ENCODE assay signal across 13 cellular contexts in the genomic region with DNA sequence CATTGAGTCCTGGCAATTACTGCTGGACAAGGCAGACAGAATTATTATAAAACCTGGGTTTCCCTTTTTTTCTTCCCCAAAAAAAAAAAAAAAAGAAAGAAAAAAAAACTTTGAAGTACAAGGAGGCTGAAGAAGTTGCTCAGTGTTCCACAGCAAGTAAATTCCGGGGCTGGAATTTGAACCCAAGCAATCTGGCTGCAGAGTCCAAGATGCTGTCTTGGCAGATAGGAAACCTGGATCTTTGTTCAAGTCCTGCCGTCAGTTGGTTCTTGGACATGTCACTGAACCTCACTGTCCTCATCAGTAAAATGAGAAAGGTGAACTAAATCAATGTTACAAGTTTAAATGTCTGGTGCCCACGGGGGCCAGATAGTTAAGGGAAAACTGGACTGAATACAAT. TPM values are rescaled to one million over a fixed set of nuclear protein-coding genes. Genes with fewer than 3 reads are reported as not detected.
A peak's percentile ranks its signal among the peaks of the same experiment; 100 is the strongest.
DNase-seq lines count a peak whose midpoint lies in the region; ATAC-seq and TF ChIP-seq lines count a peak whose summit lies in the region.
"Had no signal": no experiment of that assay in that cellular context is flagged by ENCODE, and none has a peak within 500 bp of the region (broad histone marks: within the 10 kb centered on the region; RNA-seq: fewer than 3 reads in every experiment).

No MANE protein-coding gene starts in this region.

- peak overlapping the region; percentile 22 for H3K27ac Mint-ChIP-seq in T-helper 2 cell treated with Interferon-gamma antibody and Interleukin-4, amounts not matched to agents 5 μg/mL and 100 μg/mL, for 36 hours
- H3K27ac Mint-ChIP-seq in T-cell (peak overlapping the region; percentile 79 to 89), immature natural killer cell (peak overlapping the region in 4 of 6 donors; percentile 22 to 87 (median 66))

- 55 to 70% (median 60%) methylated on average over 3 of the region's 3 CpGs for WGBS in stomach, 5 donors

- no peak for DNase-seq in T-helper 2 cell treated with Interferon-gamma antibody and Interleukin-4, amounts not matched to agents 5 μg/mL and 100 μg/mL, for 36 hours (ENCODE audit: low spot score)
- DNase-seq in T-helper 2 cell (no peak), T-cell (no peak), immature natural killer cell (no peak), stomach (no peak), GM13977 (ENCODE audit: low spot score) (no peak), cortex of kidney (lab: John Stamatoyannopoulos, UW) (no peak)
- DNase-seq: activated T-cell treated with anti-CD3 and anti-CD28 coated beads, Interleukin-2, amount 50 U/mL, for 4 hours; GOT3; mucosa of descending colon; OCI-M1 had no signal

- intact Hi-C loops in stomach (cut with DNase I; ENCODE audit: low total_unique reads), result no loop called here

- ATAC-seq in T-cell (replicated peaks in 1 of 4) (no peak), GM19351 (IDR thresholded peaks at IDR 0.05; ENCODE audit: unreplicated experiment) (no peak)
- ATAC-seq: A549, mucosa of descending colon had no signal

- no peak overlapping the region for H3K4me3 ChIP-seq in stomach
- H3K4me3 ChIP-seq: A549, mucosa of descending colon had no signal

- no peak for TF ChIP-seq POLR2A in stomach (IDR thresholded peaks at IDR 0.05)

- H3K27me3 ChIP-seq in stomach, result no peaks in the 10 kb centered on the region

- H3K9me3 ChIP-seq in stomach, result no peaks in the 10 kb centered on the region
- H3K9me3 ChIP-seq: mucosa of descending colon had no signal

- H3K27ac ChIP-seq in stomach, result peak overlapping the region in 4 of 5 donors; percentile 45 to 88 (median 70)
- H3K27ac ChIP-seq: A549 had no signal

- in situ Hi-C loops in GM13977 (cut with MboI; ENCODE audit: low pct_unique_long_range_greater_than_20kb, low sequenced_read_pairs, unreplicated experiment), result no loop called here

- TF ChIP-seq EP300 in stomach (IDR thresholded peaks at IDR 0.05), result no peak

- peaks cover 35 to 70% (median 57%) of the 10 kb centered on the region in 4 donors for H3K4me1 ChIP-seq in stomach

- peaks cover 71% of the 10 kb centered on the region for H3K4me1 Mint-ChIP-seq in T-helper 2 cell treated with Interferon-gamma antibody and Interleukin-4, amounts not matched to agents 5 μg/mL and 100 μg/mL, for 36 hours (ENCODE audit: low read depth)
- H3K4me1 Mint-ChIP-seq in T-cell (peaks cover 62 to 83% (median 83%) of the 10 kb centered on the region in 3 donors), immature natural killer cell (peaks cover 76 to 88% of the 10 kb centered on the region in 2 donors)

- peaks cover 0 to 4% (median 1%) of the 10 kb centered on the region in 4 donors for H3K36me3 ChIP-seq in stomach

- TF ChIP-seq CTCF in stomach (IDR thresholded peaks at IDR 0.05), result no peak
- TF ChIP-seq CTCF in GM13977 (IDR thresholded peaks at IDR 0.05; ENCODE audit: extremely low read depth, insufficient read depth, missing control alignments), result no peak

- H3K4me3 Mint-ChIP-seq in T-helper 2 cell treated with Interferon-gamma antibody and Interleukin-4, amounts not matched to agents 5 μg/mL and 100 μg/mL, for 36 hours, result no peak overlapping the region
- H3K4me3 Mint-ChIP-seq in T-cell (no peak overlapping the region), immature natural killer cell (peak overlapping the region in 2 of 5 donors; percentile 30 to 45)

- H3K9me3 Mint-ChIP-seq in T-helper 2 cell treated with Interferon-gamma antibody and Interleukin-4, amounts not matched to agents 5 μg/mL and 100 μg/mL, for 36 hours, result peaks cover 5% of the 10 kb centered on the region
- H3K9me3 Mint-ChIP-seq in T-cell (no peaks in the 10 kb centered on the region), immature natural killer cell (no peaks in the 10 kb centered on the region)
- H3K9me3 Mint-ChIP-seq: activated T-cell treated with anti-CD3 and anti-CD28 coated beads, Interleukin-2, amount 50 U/mL, for 4 hours had no signal

- peaks cover 56% of the 10 kb centered on the region for H3K36me3 Mint-ChIP-seq in T-helper 2 cell treated with Interferon-gamma antibody and Interleukin-4, amounts not matched to agents 5 μg/mL and 100 μg/mL, for 36 hours (ENCODE audit: low read depth)
- H3K36me3 Mint-ChIP-seq in T-cell (peaks cover 23% of the 10 kb centered on the region), immature natural killer cell (peaks cover 8 to 11% (median 8%) of the 10 kb centered on the region in 3 donors)

- POLR2A ChIA-PET in T-cell (lab: Charles Lee), result no interaction called here

- CTCF ChIA-PET in T-cell (lab: Charles Lee), result interaction anchor here in 1 of 2 donors (1.1 kb wide), 1 partner anchor 16 kb away, joined by 3 read pairs; no protein-coding TSS in a partner anchor

- no peaks in the 10 kb centered on the region for H3K27me3 Mint-ChIP-seq in T-helper 2 cell treated with Interferon-gamma antibody and Interleukin-4, amounts not matched to agents 5 μg/mL and 100 μg/mL, for 36 hours (ENCODE audit: low read depth)
- H3K27me3 Mint-ChIP-seq in T-cell (no peaks in the 10 kb centered on the region), immature natural killer cell (ENCODE audit: low read depth in 3 of 3) (peaks cover 1 to 3% (median 2%) of the 10 kb centered on the region in 3 donors)

RNA-seq across cellular contexts. Expression of a gene that starts 35.3 kb away (rescaled TPM):
- total RNA-seq in T-cell (10 to 100 TPM; 34.0 to 75.5 (median 42.5) TPM), stomach (10 to 100 TPM in 4 of 5 donors, 1 to 10 TPM in 1; 8.7 to 64.2 (median 21.9) TPM)
- polyA plus RNA-seq in immature natural killer cell (10 to 100 TPM; 12.2 to 35.3 (median 22.1) TPM), stomach (1 to 10 TPM; 5.4 to 8.2 (median 5.9) TPM)

Comparison
In these comparisons a context has a peak if more than half of its experiments do, and no peak if none do; other contexts are left out.
1. H3K27ac Mint-ChIP-seq: peak in every context shown above with its lines; median percentile 84 in T-cell; 66 in immature natural killer cell; 22 in T-helper 2 cell treated with Interferon-gamma antibody and Interleukin-4, amounts not matched to agents 5 μg/mL and 100 μg/mL, for 36 hours.